Comparison of ENCODE assay signal across 8 cellular contexts in the genomic region with DNA sequence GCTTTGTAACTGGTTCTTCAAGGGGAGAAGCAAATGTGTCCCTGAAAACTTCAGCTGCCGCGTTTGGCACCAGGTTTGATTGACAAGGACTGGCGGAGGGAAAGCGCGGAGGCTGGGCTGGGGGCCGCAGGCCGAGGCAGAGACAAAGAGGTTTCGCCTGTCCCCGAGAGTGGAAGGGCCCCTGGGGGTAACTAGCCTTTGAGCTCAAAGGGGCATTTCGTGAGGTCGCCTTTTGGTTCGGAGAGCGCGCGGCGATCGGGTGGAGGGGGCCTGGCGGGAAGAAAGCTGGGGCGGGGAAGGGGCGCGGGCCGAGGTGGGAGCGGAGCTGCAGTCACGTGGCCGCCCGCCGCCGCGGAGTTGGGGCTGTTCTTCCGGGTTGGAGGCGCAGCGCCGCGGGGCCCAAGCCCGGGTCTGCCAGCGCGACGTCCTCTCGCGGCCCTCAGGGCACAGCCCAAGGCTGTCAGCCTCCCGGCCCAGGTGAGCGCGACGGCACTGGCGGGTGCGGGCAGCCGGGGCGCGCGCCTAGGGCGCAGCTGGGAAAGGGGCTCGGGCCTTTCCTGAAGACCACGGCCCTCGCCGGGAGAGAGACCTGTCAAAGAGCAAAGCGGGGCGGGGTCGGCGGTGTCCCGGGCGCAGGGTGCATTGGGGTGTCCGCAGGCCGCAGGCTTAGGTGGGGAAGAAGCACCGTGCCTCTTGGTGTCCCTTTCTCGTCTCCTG. TPM values are rescaled to one million over a fixed set of nuclear protein-coding genes. Genes with fewer than 3 reads are reported as not detected.
DNase-seq lines count a peak whose midpoint lies in the region; ATAC-seq and TF ChIP-seq lines count a peak whose summit lies in the region.

A gene (plus strand): TSS at position 363 of the 717 bp plus-strand sequence. CDS start 6,016 bp downstream, outside the sequence.

- H3K27me3 ChIP-seq in neural cell (ENCODE audit: insufficient read depth, low read depth, low read length) (no peaks in the 10 kb centered on the region), stomach (no peaks in the 10 kb centered on the region)

- intact Hi-C loops in activated T-helper 2 cell treated with anti-CD3 and anti-CD28 coated beads, Interferon-gamma antibody, Interleukin-2, Interleukin-4, amounts not matched to agents 10 μg/mL and 5 μg/mL and 100 μg/mL, durations not matched to agents 14 hours and 24 hours and 36 hours (cut with micrococcal nuclease): loop anchor here (1.0 to 10.0 kb wide), 6 partner anchors 47 to 652 kb away; a partner anchor contains a TSS
- intact Hi-C loops in stomach (cut with DNase I; ENCODE audit: low total_unique reads): no loop called here

- H3K9me3 ChIP-seq in neural cell (ENCODE audit: low read length) (no peaks in the 10 kb centered on the region), stomach (no peaks in the 10 kb centered on the region)

- H3K4me3 ChIP-seq in neural cell (ENCODE audit: low read length) (peak within 1 kb of the TSS; percentile 71), stomach (peak within 1 kb of the TSS; percentile 67 to 93 (median 84))

- H3K36me3 Mint-ChIP-seq in activated T-helper 2 cell treated with anti-CD3 and anti-CD28 coated beads, Interferon-gamma antibody, Interleukin-2, Interleukin-4, amounts not matched to agents 10 μg/mL and 5 μg/mL and 100 μg/mL, durations not matched to agents 14 hours and 24 hours and 36 hours (ENCODE audit: low read depth): peaks cover 42% of the 10 kb centered on the region

- WGBS in stomach, 5 donors: 0 to 1% (median 0%) methylated on average over 23 to 65 of the region's 65 CpGs

- peak within 1 kb of the TSS; percentile 95 for H2AFZ ChIP-seq in neural cell (ENCODE audit: low read depth, low read length)

- TF ChIP-seq RAD21 in neural cell (conservative IDR thresholded peaks at IDR 0.05): peak; percentile 9

- no peaks in the 10 kb centered on the region for H3K27me3 Mint-ChIP-seq in activated T-helper 2 cell treated with anti-CD3 and anti-CD28 coated beads, Interferon-gamma antibody, Interleukin-2, Interleukin-4, amounts not matched to agents 10 μg/mL and 5 μg/mL and 100 μg/mL, durations not matched to agents 14 hours and 24 hours and 36 hours (ENCODE audit: low read depth)

- H3K27ac ChIP-seq in neural cell (ENCODE audit: low read length): peak within 1 kb of the TSS; percentile 65
- peak within 1 kb of the TSS; percentile 85 to 93 (median 88) for H3K27ac ChIP-seq in stomach

- H3K9ac ChIP-seq in neural cell (ENCODE audit: low read length): peak within 1 kb of the TSS; percentile 85

- H3F3A ChIP-seq in neural cell (ENCODE audit: insufficient read depth, low read length, poor library complexity, severe bottlenecking): no peaks in the 10 kb centered on the region

- no peaks in the 10 kb centered on the region for H3K36me3 ChIP-seq in neural cell (ENCODE audit: insufficient read depth, low read length)
- peaks cover 0 to 7% (median 0%) of the 10 kb centered on the region in 4 donors for H3K36me3 ChIP-seq in stomach

- TF ChIP-seq POLR2A in stomach (IDR thresholded peaks at IDR 0.05): no peak

- H3K9me2 ChIP-seq in neural cell (ENCODE audit: insufficient read depth, low read length): no peaks in the 10 kb centered on the region

- peak within 1 kb of the TSS; percentile 85 for H3K4me2 ChIP-seq in neural cell (ENCODE audit: low read length)

- H3K9me3 Mint-ChIP-seq in activated T-helper 2 cell treated with anti-CD3 and anti-CD28 coated beads, Interferon-gamma antibody, Interleukin-2, Interleukin-4, amounts not matched to agents 10 μg/mL and 5 μg/mL and 100 μg/mL, durations not matched to agents 14 hours and 24 hours and 36 hours: peaks cover 11% of the 10 kb centered on the region

- TF ChIP-seq EP300 in neural cell (conservative IDR thresholded peaks at IDR 0.05; ENCODE audit: poor library complexity, severe bottlenecking) (no peak), stomach (IDR thresholded peaks at IDR 0.05) (no peak)

- peaks cover 23% of the 10 kb centered on the region for H3K4me1 Mint-ChIP-seq in activated T-helper 2 cell treated with anti-CD3 and anti-CD28 coated beads, Interferon-gamma antibody, Interleukin-2, Interleukin-4, amounts not matched to agents 10 μg/mL and 5 μg/mL and 100 μg/mL, durations not matched to agents 14 hours and 24 hours and 36 hours (ENCODE audit: low read depth)

- peaks cover 4% of the 10 kb centered on the region for H3K79me2 ChIP-seq in neural cell (replicated peaks; ENCODE audit: insufficient read depth, low read length)

- peaks cover 8 to 45% (median 21%) of the 10 kb centered on the region in 4 donors for H3K4me1 ChIP-seq in stomach

- H3K27ac Mint-ChIP-seq in activated T-helper 2 cell treated with anti-CD3 and anti-CD28 coated beads, Interferon-gamma antibody, Interleukin-2, Interleukin-4, amounts not matched to agents 10 μg/mL and 5 μg/mL and 100 μg/mL, durations not matched to agents 14 hours and 24 hours and 36 hours: peak within 1 kb of the TSS; percentile 82

- H4K20me1 ChIP-seq in neural cell (ENCODE audit: insufficient read depth): no peaks in the 10 kb centered on the region

- TF ChIP-seq CTCF in neural cell (IDR thresholded peaks at IDR 0.05; ENCODE audit: poor library complexity, severe bottlenecking) (no peak), stomach (IDR thresholded peaks at IDR 0.05) (no peak)

- ATAC-seq in GM21515 (IDR thresholded peaks at IDR 0.05; ENCODE audit: unreplicated experiment): peak; percentile 89

- DNase-seq in DMS153 treated with DMSO at 0.1 percent for 48 hours (lab: John Stamatoyannopoulos, UW; ENCODE audit: unreplicated experiment): peak; percentile 80
- peak; percentile 83 for DNase-seq in HuH-7 (ENCODE audit: low spot score)
- DNase-seq in RPMI7951 (ENCODE audit: low read depth): peak; percentile 30
- DNase-seq in activated T-helper 2 cell treated with anti-CD3 and anti-CD28 coated beads, Interferon-gamma antibody, Interleukin-2, Interleukin-4, amounts not matched to agents 10 μg/mL and 5 μg/mL and 100 μg/mL, durations not matched to agents 14 hours and 24 hours and 36 hours (ENCODE audit: low spot score): peak; percentile 75
- peak; percentile 9 for DNase-seq in fibroblast of the conjunctiva (ENCODE audit: low read depth)
- peak; percentile 78 for DNase-seq in stomach

- H3K4me3 Mint-ChIP-seq in activated T-helper 2 cell treated with anti-CD3 and anti-CD28 coated beads, Interferon-gamma antibody, Interleukin-2, Interleukin-4, amounts not matched to agents 10 μg/mL and 5 μg/mL and 100 μg/mL, durations not matched to agents 14 hours and 24 hours and 36 hours (ENCODE audit: low read depth): peak within 1 kb of the TSS; percentile 87

TF ChIP-seq in neural cell, 6 proteins besides CTCF, POLR2A, EP300 and RAD21:
- peak; percentile 68 for TF ChIP-seq MXI1 (conservative IDR thresholded peaks at IDR 0.05; ENCODE audit: poor library complexity, severe bottlenecking)
- TF ChIP-seq, protein P1, sequence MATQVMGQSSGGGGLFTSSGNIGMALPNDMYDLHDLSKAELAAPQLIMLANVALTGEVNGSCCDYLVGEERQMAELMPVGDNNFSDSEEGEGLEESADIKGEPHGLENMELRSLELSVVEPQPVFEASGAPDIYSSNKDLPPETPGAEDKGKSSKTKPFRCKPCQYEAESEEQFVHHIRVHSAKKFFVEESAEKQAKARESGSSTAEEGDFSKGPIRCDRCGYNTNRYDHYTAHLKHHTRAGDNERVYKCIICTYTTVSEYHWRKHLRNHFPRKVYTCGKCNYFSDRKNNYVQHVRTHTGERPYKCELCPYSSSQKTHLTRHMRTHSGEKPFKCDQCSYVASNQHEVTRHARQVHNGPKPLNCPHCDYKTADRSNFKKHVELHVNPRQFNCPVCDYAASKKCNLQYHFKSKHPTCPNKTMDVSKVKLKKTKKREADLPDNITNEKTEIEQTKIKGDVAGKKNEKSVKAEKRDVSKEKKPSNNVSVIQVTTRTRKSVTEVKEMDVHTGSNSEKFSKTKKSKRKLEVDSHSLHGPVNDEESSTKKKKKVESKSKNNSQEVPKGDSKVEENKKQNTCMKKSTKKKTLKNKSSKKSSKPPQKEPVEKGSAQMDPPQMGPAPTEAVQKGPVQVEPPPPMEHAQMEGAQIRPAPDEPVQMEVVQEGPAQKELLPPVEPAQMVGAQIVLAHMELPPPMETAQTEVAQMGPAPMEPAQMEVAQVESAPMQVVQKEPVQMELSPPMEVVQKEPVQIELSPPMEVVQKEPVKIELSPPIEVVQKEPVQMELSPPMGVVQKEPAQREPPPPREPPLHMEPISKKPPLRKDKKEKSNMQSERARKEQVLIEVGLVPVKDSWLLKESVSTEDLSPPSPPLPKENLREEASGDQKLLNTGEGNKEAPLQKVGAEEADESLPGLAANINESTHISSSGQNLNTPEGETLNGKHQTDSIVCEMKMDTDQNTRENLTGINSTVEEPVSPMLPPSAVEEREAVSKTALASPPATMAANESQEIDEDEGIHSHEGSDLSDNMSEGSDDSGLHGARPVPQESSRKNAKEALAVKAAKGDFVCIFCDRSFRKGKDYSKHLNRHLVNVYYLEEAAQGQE (IDR thresholded peaks at IDR 0.05; ENCODE audit: borderline replicate concordance): no peak
- TF ChIP-seq POLR2AphosphoS5 (IDR thresholded peaks at IDR 0.05): peak; percentile 58

RNA-seq across cellular contexts. Expression of the gene that starts here (rescaled TPM):
- total RNA-seq in RPMI7951 (2014; rRNA removed; shearing (Covaris generic)): 35.2 and 44.0 TPM in 2 replicates
- 64.1 and 64.8 TPM in 2 replicates for total RNA-seq in activated T-helper 2 cell treated with anti-CD3 and anti-CD28 coated beads, Interferon-gamma antibody, Interleukin-2, Interleukin-4, amounts not matched to agents 10 μg/mL and 5 μg/mL and 100 μg/mL, durations not matched to agents 14 hours and 24 hours and 36 hours
- polyA plus RNA-seq in neural cell: 120 and 132 TPM in 2 replicates
- polyA minus RNA-seq in neural cell: 139 and 146 TPM in 2 replicates
- 100 to 1,000 TPM in 1 of 5 donors, 10 to 100 TPM in 3, 1 to 10 TPM in 1; 8.7 to 127 (median 39.8) TPM for total RNA-seq in stomach
- 10 to 100 TPM; 12.5 to 21.2 (median 13.8) TPM for polyA plus RNA-seq in stomach

Comparison
In these comparisons a context has a peak if more than half of its experiments do, and no peak if none do; other contexts are left out.
1. Peak in every context shown above with its lines: DNase-seq, ATAC-seq, H3K4me3 ChIP-seq and H3K27ac ChIP-seq.
2. DNase-seq: peak in every context shown above with its lines; median percentile 83 in HuH-7; 80 in DMS153 treated with DMSO at 0.1 percent for 48 hours; 78 in stomach; 75 in activated T-helper 2 cell treated with anti-CD3 and anti-CD28 coated beads, Interferon-gamma antibody, Interleukin-2, Interleukin-4, amounts not matched to agents 10 μg/mL and 5 μg/mL and 100 μg/mL, durations not matched to agents 14 hours and 24 hours and 36 hours; 30 in RPMI7951; 9 in fibroblast of the conjunctiva.